Comparison of ENCODE assay signal across 1 cellular context in the genomic region with DNA sequence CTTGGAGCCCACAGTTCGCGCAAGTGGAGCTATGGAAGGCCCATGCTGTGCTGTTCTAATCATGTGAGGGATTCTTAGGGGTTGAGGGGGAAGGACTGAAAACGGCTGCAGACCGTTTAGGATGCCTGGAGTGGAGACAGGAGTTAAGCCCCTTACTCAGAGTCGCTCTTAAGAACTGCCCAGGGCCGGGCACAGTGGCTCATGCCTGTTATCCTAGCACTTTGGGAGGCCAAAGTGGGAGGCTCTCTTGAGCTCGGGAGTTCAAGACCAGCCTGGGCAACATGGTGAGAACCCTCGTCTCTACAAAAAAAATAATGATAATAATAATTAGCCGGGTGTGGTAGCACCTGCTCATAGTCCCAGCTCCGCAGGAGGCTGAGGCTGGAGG.
TF ChIP-seq lines count a peak whose summit lies in the region.

No MANE protein-coding gene starts in this region.

TF ChIP-seq in GM23338, 12 proteins besides CTCF, POLR2A, EP300 and RAD21 (continued from another document):
- TF ChIP-seq, protein P1, sequence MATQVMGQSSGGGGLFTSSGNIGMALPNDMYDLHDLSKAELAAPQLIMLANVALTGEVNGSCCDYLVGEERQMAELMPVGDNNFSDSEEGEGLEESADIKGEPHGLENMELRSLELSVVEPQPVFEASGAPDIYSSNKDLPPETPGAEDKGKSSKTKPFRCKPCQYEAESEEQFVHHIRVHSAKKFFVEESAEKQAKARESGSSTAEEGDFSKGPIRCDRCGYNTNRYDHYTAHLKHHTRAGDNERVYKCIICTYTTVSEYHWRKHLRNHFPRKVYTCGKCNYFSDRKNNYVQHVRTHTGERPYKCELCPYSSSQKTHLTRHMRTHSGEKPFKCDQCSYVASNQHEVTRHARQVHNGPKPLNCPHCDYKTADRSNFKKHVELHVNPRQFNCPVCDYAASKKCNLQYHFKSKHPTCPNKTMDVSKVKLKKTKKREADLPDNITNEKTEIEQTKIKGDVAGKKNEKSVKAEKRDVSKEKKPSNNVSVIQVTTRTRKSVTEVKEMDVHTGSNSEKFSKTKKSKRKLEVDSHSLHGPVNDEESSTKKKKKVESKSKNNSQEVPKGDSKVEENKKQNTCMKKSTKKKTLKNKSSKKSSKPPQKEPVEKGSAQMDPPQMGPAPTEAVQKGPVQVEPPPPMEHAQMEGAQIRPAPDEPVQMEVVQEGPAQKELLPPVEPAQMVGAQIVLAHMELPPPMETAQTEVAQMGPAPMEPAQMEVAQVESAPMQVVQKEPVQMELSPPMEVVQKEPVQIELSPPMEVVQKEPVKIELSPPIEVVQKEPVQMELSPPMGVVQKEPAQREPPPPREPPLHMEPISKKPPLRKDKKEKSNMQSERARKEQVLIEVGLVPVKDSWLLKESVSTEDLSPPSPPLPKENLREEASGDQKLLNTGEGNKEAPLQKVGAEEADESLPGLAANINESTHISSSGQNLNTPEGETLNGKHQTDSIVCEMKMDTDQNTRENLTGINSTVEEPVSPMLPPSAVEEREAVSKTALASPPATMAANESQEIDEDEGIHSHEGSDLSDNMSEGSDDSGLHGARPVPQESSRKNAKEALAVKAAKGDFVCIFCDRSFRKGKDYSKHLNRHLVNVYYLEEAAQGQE (IDR thresholded peaks at IDR 0.05; ENCODE audit: unreplicated experiment): no peak
- no peak for TF ChIP-seq STAT1 (IDR thresholded peaks at IDR 0.05; ENCODE audit: unreplicated experiment)
- TF ChIP-seq POLR2AphosphoS5 (IDR thresholded peaks at IDR 0.05; ENCODE audit: low read depth): no peak
- no peak for TF ChIP-seq ZNF331 (CRISPR knock-in tag; IDR thresholded peaks at IDR 0.05; ENCODE audit: low read depth)
- TF ChIP-seq NANOG (IDR thresholded peaks at IDR 0.05; ENCODE audit: borderline replicate concordance): no peak
- TF ChIP-seq, protein P2, sequence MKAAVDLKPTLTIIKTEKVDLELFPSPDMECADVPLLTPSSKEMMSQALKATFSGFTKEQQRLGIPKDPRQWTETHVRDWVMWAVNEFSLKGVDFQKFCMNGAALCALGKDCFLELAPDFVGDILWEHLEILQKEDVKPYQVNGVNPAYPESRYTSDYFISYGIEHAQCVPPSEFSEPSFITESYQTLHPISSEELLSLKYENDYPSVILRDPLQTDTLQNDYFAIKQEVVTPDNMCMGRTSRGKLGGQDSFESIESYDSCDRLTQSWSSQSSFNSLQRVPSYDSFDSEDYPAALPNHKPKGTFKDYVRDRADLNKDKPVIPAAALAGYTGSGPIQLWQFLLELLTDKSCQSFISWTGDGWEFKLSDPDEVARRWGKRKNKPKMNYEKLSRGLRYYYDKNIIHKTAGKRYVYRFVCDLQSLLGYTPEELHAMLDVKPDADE (IDR thresholded peaks at IDR 0.05): no peak
- no peak for TF ChIP-seq ZNF114 (CRISPR knock-in tag; IDR thresholded peaks at IDR 0.05)
- TF ChIP-seq, protein P3, sequence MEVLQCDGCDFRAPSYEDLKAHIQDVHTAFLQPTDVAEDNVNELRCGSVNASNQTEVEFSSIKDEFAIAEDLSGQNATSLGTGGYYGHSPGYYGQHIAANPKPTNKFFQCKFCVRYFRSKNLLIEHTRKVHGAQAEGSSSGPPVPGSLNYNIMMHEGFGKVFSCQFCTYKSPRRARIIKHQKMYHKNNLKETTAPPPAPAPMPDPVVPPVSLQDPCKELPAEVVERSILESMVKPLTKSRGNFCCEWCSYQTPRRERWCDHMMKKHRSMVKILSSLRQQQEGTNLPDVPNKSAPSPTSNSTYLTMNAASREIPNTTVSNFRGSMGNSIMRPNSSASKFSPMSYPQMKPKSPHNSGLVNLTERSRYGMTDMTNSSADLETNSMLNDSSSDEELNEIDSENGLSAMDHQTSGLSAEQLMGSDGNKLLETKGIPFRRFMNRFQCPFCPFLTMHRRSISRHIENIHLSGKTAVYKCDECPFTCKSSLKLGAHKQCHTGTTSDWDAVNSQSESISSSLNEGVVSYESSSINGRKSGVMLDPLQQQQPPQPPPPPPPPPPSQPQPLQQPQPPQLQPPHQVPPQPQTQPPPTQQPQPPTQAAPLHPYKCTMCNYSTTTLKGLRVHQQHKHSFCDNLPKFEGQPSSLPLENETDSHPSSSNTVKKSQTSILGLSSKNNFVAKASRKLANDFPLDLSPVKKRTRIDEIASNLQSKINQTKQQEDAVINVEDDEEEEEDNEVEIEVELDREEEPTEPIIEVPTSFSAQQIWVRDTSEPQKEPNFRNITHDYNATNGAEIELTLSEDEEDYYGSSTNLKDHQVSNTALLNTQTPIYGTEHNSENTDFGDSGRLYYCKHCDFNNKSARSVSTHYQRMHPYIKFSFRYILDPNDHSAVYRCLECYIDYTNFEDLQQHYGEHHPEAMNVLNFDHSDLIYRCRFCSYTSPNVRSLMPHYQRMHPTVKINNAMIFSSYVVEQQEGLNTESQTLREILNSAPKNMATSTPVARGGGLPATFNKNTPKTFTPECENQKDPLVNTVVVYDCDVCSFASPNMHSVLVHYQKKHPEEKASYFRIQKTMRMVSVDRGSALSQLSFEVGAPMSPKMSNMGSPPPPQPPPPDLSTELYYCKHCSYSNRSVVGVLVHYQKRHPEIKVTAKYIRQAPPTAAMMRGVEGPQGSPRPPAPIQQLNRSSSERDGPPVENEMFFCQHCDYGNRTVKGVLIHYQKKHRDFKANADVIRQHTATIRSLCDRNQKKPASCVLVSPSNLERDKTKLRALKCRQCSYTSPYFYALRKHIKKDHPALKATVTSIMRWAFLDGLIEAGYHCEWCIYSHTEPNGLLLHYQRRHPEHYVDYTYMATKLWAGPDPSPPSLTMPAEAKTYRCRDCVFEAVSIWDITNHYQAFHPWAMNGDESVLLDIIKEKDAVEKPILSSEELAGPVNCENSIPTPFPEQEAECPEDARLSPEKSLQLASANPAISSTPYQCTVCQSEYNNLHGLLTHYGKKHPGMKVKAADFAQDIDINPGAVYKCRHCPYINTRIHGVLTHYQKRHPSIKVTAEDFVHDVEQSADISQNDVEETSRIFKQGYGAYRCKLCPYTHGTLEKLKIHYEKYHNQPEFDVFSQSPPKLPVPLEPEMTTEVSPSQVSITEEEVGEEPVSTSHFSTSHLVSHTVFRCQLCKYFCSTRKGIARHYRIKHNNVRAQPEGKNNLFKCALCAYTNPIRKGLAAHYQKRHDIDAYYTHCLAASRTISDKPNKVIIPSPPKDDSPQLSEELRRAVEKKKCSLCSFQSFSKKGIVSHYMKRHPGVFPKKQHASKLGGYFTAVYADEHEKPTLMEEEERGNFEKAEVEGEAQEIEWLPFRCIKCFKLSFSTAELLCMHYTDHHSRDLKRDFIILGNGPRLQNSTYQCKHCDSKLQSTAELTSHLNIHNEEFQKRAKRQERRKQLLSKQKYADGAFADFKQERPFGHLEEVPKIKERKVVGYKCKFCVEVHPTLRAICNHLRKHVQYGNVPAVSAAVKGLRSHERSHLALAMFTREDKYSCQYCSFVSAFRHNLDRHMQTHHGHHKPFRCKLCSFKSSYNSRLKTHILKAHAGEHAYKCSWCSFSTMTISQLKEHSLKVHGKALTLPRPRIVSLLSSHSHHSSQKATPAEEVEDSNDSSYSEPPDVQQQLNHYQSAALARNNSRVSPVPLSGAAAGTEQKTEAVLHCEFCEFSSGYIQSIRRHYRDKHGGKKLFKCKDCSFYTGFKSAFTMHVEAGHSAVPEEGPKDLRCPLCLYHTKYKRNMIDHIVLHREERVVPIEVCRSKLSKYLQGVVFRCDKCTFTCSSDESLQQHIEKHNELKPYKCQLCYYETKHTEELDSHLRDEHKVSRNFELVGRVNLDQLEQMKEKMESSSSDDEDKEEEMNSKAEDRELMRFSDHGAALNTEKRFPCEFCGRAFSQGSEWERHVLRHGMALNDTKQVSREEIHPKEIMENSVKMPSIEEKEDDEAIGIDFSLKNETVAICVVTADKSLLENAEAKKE (CRISPR knock-in tag; IDR thresholded peaks at IDR 0.05): no peak
